ENCODE assay signal across 8 cellular contexts in the genomic region with DNA sequence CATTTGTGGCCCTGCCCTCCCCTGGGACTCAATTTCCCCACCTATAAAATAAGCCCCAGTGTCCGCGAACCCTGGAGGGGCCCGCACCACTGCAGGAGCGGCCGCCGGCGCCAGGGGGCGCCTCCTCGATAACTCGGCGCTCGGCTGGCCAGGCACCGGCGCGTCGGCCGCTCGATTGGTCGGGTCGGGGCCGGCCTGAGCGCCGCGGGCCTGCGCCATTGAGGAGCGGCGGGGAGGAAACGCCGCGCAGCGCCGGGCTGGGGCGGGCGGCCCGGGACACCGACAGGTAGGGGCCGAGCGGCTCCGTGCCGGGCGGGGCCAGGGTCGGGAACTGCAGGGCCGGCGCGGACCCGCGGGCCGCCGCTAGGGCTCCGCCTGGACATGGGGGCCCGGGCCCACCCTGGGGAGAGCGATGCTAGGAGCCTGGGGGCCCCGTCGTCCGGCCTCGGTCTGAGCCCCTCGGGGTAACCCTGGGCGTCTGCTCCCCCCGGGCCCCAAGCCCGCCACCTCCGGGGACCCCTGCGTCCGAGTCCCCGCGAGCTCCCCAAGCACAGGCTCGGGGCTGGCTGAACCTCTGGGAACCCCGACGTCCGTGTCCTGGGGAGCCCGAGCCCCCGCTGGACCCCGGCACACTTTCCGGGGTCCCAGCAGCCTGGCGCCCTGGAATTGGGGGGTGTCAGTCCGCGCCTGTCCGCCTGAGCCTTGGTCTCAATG. TPM values are rescaled to one million over a fixed set of nuclear protein-coding genes. Genes with fewer than 3 reads are reported as not detected.
DNase-seq lines count a peak whose midpoint lies in the region; ATAC-seq and TF ChIP-seq lines count a peak whose summit lies in the region.

A gene with protein sequence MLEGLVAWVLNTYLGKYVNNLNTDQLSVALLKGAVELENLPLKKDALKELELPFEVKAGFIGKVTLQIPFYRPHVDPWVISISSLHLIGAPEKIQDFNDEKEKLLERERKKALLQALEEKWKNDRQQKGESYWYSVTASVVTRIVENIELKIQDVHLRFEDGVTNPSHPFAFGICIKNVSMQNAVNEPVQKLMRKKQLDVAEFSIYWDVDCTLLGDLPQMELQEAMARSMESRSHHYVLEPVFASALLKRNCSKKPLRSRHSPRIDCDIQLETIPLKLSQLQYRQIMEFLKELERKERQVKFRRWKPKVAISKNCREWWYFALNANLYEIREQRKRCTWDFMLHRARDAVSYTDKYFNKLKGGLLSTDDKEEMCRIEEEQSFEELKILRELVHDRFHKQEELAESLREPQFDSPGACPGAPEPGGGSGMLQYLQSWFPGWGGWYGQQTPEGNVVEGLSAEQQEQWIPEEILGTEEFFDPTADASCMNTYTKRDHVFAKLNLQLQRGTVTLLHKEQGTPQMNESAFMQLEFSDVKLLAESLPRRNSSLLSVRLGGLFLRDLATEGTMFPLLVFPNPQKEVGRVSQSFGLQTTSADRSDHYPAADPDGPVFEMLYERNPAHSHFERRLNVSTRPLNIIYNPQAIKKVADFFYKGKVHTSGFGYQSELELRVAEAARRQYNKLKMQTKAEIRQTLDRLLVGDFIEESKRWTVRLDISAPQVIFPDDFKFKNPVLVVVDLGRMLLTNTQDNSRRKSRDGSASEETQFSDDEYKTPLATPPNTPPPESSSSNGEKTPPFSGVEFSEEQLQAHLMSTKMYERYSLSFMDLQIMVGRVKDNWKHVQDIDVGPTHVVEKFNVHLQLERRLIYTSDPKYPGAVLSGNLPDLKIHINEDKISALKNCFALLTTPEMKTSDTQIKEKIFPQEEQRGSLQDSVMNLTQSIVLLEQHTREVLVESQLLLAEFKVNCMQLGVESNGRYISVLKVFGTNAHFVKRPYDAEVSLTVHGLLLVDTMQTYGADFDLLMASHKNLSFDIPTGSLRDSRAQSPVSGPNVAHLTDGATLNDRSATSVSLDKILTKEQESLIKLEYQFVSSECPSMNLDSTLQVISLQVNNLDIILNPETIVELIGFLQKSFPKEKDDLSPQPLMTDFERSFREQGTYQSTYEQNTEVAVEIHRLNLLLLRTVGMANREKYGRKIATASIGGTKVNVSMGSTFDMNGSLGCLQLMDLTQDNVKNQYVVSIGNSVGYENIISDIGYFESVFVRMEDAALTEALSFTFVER (N-terminal part only) (plus strand): TSS at position 196 of the 714 bp plus-strand sequence. CDS start 4,237 bp downstream, outside the sequence.

- H3K27me3 Mint-ChIP-seq in neural crest cell (ENCODE audit: low read depth), result no peaks in the 10 kb centered on the region

- DNase-seq in D341Med (ENCODE audit: low spot score) (peak; percentile 97), HuH-7 (ENCODE audit: low spot score) (peak; percentile 71), SHP77 (lab: John Stamatoyannopoulos, UW) (peak; percentile 40 to 63), foreskin fibroblast (peak; percentile 73 to 93), neural crest cell (ENCODE audit: low read depth, low spot score) (peak; percentile 89)
- DNase-seq in activated effector memory CD4-positive, alpha-beta T cell treated with anti-CD3 and anti-CD28 coated beads, Interleukin-2, amount 50 U/mL, for 16 hours, result peak; percentile 94

- H3K9me3 ChIP-seq in stomach smooth muscle (ENCODE audit: control insufficient read depth in 2 of 2, low read length in 2 of 2), result no peaks in the 10 kb centered on the region

- peaks cover 6% of the 10 kb centered on the region for H3K4me1 ChIP-seq in stomach smooth muscle (ENCODE audit: control insufficient read depth, insufficient read depth, low read length)

- peak; percentile 80 for TF ChIP-seq CTCF in foreskin fibroblast (IDR thresholded peaks at IDR 0.05; ENCODE audit: low read depth, low read length)
- peak; percentile 95 for TF ChIP-seq CTCF in neural crest cell (conservative IDR thresholded peaks at IDR 0.05)

- H3K27ac ChIP-seq in stomach smooth muscle (ENCODE audit: low read length), result peak within 1 kb of the TSS; percentile 42

- H3K9ac ChIP-seq in stomach smooth muscle (ENCODE audit: low read length in 2 of 2), result peak within 1 kb of the TSS; percentile 92 to 95

- no peaks in the 10 kb centered on the region for H3K9me3 Mint-ChIP-seq in neural crest cell

- ATAC-seq in GM19468 (IDR thresholded peaks at IDR 0.05; ENCODE audit: extremely low read depth, unreplicated experiment), result peak; percentile 42

- peak within 1 kb of the TSS; percentile 62 for H3K27ac Mint-ChIP-seq in neural crest cell (ENCODE audit: unreplicated experiment)

- no peaks in the 10 kb centered on the region for H3K27me3 ChIP-seq in stomach smooth muscle (ENCODE audit: control insufficient read depth in 1 of 2, insufficient read depth in 2 of 2, low read length in 2 of 2)

- H3K4me3 Mint-ChIP-seq in neural crest cell, result peak within 1 kb of the TSS; percentile 86

- H3K4me1 Mint-ChIP-seq in neural crest cell, result peaks cover 5% of the 10 kb centered on the region

- H3K36me3 ChIP-seq in stomach smooth muscle (ENCODE audit: control insufficient read depth in 2 of 2, insufficient read depth in 2 of 2, low read length in 2 of 2), result peaks cover 0 to 2% of the 10 kb centered on the region in 2 donors

- H3K4me3 ChIP-seq in foreskin fibroblast (ENCODE audit: low read depth in 1 of 2, low read length in 2 of 2) (peak within 1 kb of the TSS; percentile 87 to 98), stomach smooth muscle (ENCODE audit: low read length in 2 of 2) (peak within 1 kb of the TSS; percentile 85 to 93)

- no peaks in the 10 kb centered on the region for H3K36me3 Mint-ChIP-seq in neural crest cell (ENCODE audit: low read depth)

RNA-seq across cellular contexts. Expression of the gene that starts here (rescaled TPM):
- 24.5 and 29.4 TPM in 2 replicates for total RNA-seq in neural crest cell

Comparison
In these comparisons a context has a peak if more than half of its experiments do, and no peak if none do; other contexts are left out.
1. Peak in every context shown above with its lines: DNase-seq, ATAC-seq, H3K4me3 ChIP-seq and H3K27ac ChIP-seq.